In the genomic region with DNA sequence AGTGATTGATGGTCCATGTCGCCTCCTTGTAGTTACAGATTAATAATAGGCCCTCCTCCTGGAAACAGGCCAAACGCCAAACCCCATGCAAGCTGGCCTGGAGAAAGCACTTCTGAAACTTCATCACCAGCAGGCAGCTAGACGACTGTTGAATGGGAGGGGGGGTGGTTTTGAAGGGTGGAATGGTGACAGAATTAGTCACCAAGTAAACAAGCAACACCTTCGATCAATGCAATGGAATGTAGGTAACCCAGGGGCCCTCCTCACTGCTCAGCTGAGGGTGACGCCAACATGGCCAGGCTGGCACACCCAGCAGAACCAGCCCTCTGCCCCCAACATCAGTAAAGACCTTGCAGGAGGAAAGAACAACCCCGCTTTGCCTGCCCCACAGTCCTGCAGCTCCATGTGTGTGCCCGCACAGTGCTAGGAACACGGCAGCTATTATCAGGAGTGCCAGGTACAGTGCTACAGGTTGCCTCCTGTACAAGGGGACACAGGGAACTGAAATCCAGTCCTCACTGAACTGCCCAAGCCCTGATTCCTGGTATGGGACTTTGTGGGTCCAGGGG, we compare ENCODE assay signal across 9 cellular contexts. TPM values are rescaled to one million over a fixed set of nuclear protein-coding genes. Genes with fewer than 3 reads are reported as not detected.
DNase-seq lines count a peak whose midpoint lies in the region; ATAC-seq and TF ChIP-seq lines count a peak whose summit lies in the region.
"Had no signal": no experiment of that assay in that cellular context is flagged by ENCODE, and none has a peak within 500 bp of the region (broad histone marks: within the 10 kb centered on the region; RNA-seq: fewer than 3 reads in every experiment).

No MANE protein-coding gene starts in this region.

- in situ Hi-C loops in mammary epithelial cell (cut with MboI; ENCODE audit: low sequenced_read_pairs in 2 of 2), result loop anchor here (10.0 to 25.0 kb wide), 3 partner anchors 123 to 505 kb away; no protein-coding TSS in a partner anchor

- dilution Hi-C loops in mammary epithelial cell (cut with HindIII; ENCODE audit: low sequenced_read_pairs), result no loop called here

- WGBS in mammary epithelial cell (ENCODE audit: low coverage, missing lambda C conversion rate), result 51% methylated on average over 7 of the region's 8 CpGs

- H3K79me2 ChIP-seq in mammary epithelial cell (ENCODE audit: insufficient read depth, low read length), result no peaks in the 10 kb centered on the region

- H3K27ac Mint-ChIP-seq in activated CD8-positive, alpha-beta memory T cell treated with anti-CD3 and anti-CD28 coated beads, Interleukin-2, amount 10 ng/mL, durations not matched to agents 7 days and 5 days, result peak overlapping the region; percentile 34

- H3K4me1 Mint-ChIP-seq in activated CD8-positive, alpha-beta memory T cell treated with anti-CD3 and anti-CD28 coated beads, Interleukin-2, amount 10 ng/mL, durations not matched to agents 7 days and 5 days, result peaks cover 44% of the 10 kb centered on the region

- no peak overlapping the region for H3K27ac ChIP-seq in mammary epithelial cell (ENCODE audit: insufficient read depth, low read depth, low read length)

- H3K9me3 Mint-ChIP-seq in activated CD8-positive, alpha-beta memory T cell treated with anti-CD3 and anti-CD28 coated beads, Interleukin-2, amount 10 ng/mL, durations not matched to agents 7 days and 5 days (ENCODE audit: low read depth), result no peaks in the 10 kb centered on the region

- ATAC-seq in activated CD8-positive, alpha-beta memory T cell treated with anti-CD3 and anti-CD28 coated beads, Interleukin-2, amount 10 ng/mL, durations not matched to agents 7 days and 5 days, result peak; percentile 35
- peak; percentile 31 for ATAC-seq in HG03575 (IDR thresholded peaks at IDR 0.05; ENCODE audit: extremely low read depth, insufficient number of reproducible peaks, low FRiP score, unreplicated experiment)

- H3K27me3 Mint-ChIP-seq in activated CD8-positive, alpha-beta memory T cell treated with anti-CD3 and anti-CD28 coated beads, Interleukin-2, amount 10 ng/mL, durations not matched to agents 7 days and 5 days, result no peaks in the 10 kb centered on the region

- intact Hi-C loops in mammary epithelial cell (cut with micrococcal nuclease), result loop anchor here (10.0 kb wide), 1 partner anchor 1753 kb away; no protein-coding TSS in a partner anchor

- no peak overlapping the region for H3K9ac ChIP-seq in mammary epithelial cell (ENCODE audit: insufficient read depth, low read length)

- CTCF ChIA-PET in activated CD8-positive, alpha-beta memory T cell treated with anti-CD3 and anti-CD28 coated beads, Interleukin-2, amount 10 ng/mL, durations not matched to agents 7 days and 5 days (lab: Charles Lee), result interaction anchor here (0.7 to 1.8 kb wide), 2 partner anchors 11 to 29 kb away, joined by 4 read pairs; no protein-coding TSS in a partner anchor
- CTCF ChIA-PET in mammary epithelial cell (lab: Charles Lee; ENCODE audit: low non-redundant PET), result no interaction called here

- no peaks in the 10 kb centered on the region for H3K36me3 ChIP-seq in mammary epithelial cell (ENCODE audit: insufficient read depth, low read length)

- TF ChIP-seq CTCF in mammary epithelial cell (conservative IDR thresholded peaks at IDR 0.05 in 1 of 2, IDR thresholded peaks at IDR 0.05 in 1 of 2; ENCODE audit: extremely low read depth in 1 of 2, insufficient read depth in 1 of 2, low read depth in 1 of 2, low read length in 2 of 2), result no peak
- no peak for TF ChIP-seq CTCF in retinal pigment epithelial cell (conservative IDR thresholded peaks at IDR 0.05; ENCODE audit: low read depth, low read length)

- H3K4me3 ChIP-seq in mammary epithelial cell (replicated peaks in 1 of 3; ENCODE audit: insufficient read depth in 1 of 3, low read depth in 2 of 3, low read length in 3 of 3) (no peak overlapping the region), retinal pigment epithelial cell (ENCODE audit: low read length) (no peak overlapping the region)

- H4K20me1 ChIP-seq in mammary epithelial cell (ENCODE audit: insufficient read depth, low read length), result no peaks in the 10 kb centered on the region

- H3K4me2 ChIP-seq in mammary epithelial cell (ENCODE audit: insufficient read depth, low read depth, low read length), result no peak overlapping the region

- no peak overlapping the region for H2AFZ ChIP-seq in mammary epithelial cell (ENCODE audit: low read depth, low read length)

- DNase-seq in activated CD8-positive, alpha-beta memory T cell treated with anti-CD3 and anti-CD28 coated beads, Interleukin-2, amount 10 ng/mL, durations not matched to agents 7 days and 5 days, result peak; percentile 50
- DNase-seq in activated CD8-positive, alpha-beta memory T cell treated with anti-CD3 and anti-CD28 coated beads, Interleukin-2, amount 50 U/mL, for 48 hours, result no peak
- DNase-seq in mammary epithelial cell (peak; percentile 84), retinal pigment epithelial cell (ENCODE audit: low read depth) (peak; percentile 56), mesenteric fat pad (ENCODE audit: low spot score) (no peak)
- DNase-seq in activated CD4-positive, alpha-beta T cell treated with anti-CD3 and anti-CD28 coated beads, Interleukin-2, amount 50 U/mL, for 48 hours, result no peak
- DNase-seq in effector CD8-positive, alpha-beta T cell (lab: John Stamatoyannopoulos, UW), result no peak

- H3K36me3 Mint-ChIP-seq in activated CD8-positive, alpha-beta memory T cell treated with anti-CD3 and anti-CD28 coated beads, Interleukin-2, amount 10 ng/mL, durations not matched to agents 7 days and 5 days, result no peaks in the 10 kb centered on the region

- no peak overlapping the region for H3K4me3 Mint-ChIP-seq in activated CD8-positive, alpha-beta memory T cell treated with anti-CD3 and anti-CD28 coated beads, Interleukin-2, amount 10 ng/mL, durations not matched to agents 7 days and 5 days

- H3K27me3 ChIP-seq in mammary epithelial cell (ENCODE audit: insufficient read depth, low read length), result no peaks in the 10 kb centered on the region

- no peaks in the 10 kb centered on the region for H3K9me3 ChIP-seq in mammary epithelial cell (replicated peaks; ENCODE audit: insufficient read depth, low read length)

- BruUV-seq in mammary epithelial cell (replicated peaks; lab: Mats Ljungman, UMichigan), result no TSS peak

- H3K4me1 ChIP-seq in mammary epithelial cell (ENCODE audit: insufficient read depth, low read length), result peaks cover 11% of the 10 kb centered on the region

RNA-seq across cellular contexts. Expression of a gene that starts 2.7 kb away (rescaled TPM):
- under 1 TPM in 1 of 2 experiments, not detected in 1; 0.14 TPM for total RNA-seq in activated CD8-positive, alpha-beta memory T cell treated with anti-CD3 and anti-CD28 coated beads, Interleukin-2, amount 10 ng/mL, durations not matched to agents 7 days and 5 days
- total RNA-seq in mammary epithelial cell, result not detected
- polyA plus RNA-seq in mammary epithelial cell, result not detected
- not detected for polyA minus RNA-seq in mammary epithelial cell
- 0.51 TPM for total RNA-seq in mesenteric fat pad
- total RNA-seq: T-helper 2 cell treated with Interferon-gamma antibody and Interleukin-4, amounts not matched to agents 100 ng/mL and 5 ng/mL, for 36 hours had no signal

Comparison
In these comparisons a context has a peak if more than half of its experiments do, and no peak if none do; other contexts are left out.
1. DNase-seq: peak in activated CD8-positive, alpha-beta memory T cell treated with anti-CD3 and anti-CD28 coated beads, Interleukin-2, amount 10 ng/mL, durations not matched to agents 7 days and 5 days (single experiment), mammary epithelial cell (single experiment) and retinal pigment epithelial cell (single experiment); none in activated CD8-positive, alpha-beta memory T cell treated with anti-CD3 and anti-CD28 coated beads, Interleukin-2, amount 50 U/mL, for 48 hours (single experiment), activated CD4-positive, alpha-beta T cell treated with anti-CD3 and anti-CD28 coated beads, Interleukin-2, amount 50 U/mL, for 48 hours (0 of 2), effector CD8-positive, alpha-beta T cell (single experiment) and mesenteric fat pad (single experiment).